Comparison of ENCODE assay signal across 15 cellular contexts in genomic region chr12:63400746-63401145, GRCh38.
A peak's percentile ranks its signal among the peaks of the same experiment; 100 is the strongest.
DNase-seq lines count a peak whose midpoint lies in the region; ATAC-seq and TF ChIP-seq lines count a peak whose summit lies in the region.
"Had no signal": no experiment of that assay in that cellular context is flagged by ENCODE, and none has a peak within 500 bp of the region (broad histone marks: within the 10 kb centered on the region; RNA-seq: fewer than 3 reads in every experiment).

No MANE protein-coding gene starts in this region.

- H3K36me3 ChIP-seq in breast epithelium, result no peaks in the 10 kb centered on the region
- H3K36me3 ChIP-seq in esophagus muscularis mucosa, result no peaks in the 10 kb centered on the region

- POLR2A ChIA-PET in MCF 10A (lab: Yijun Ruan, JAX), result no interaction called here

- no peak overlapping the region for H3K27ac Mint-ChIP-seq in MCF 10A (ENCODE audit: low read depth, unreplicated experiment)
- H3K27ac Mint-ChIP-seq in type B pancreatic cell, result peak overlapping the region; percentile 79
- H3K27ac Mint-ChIP-seq: IgD-negative memory B cell, memory B cell had no signal

- H3K27me3 ChIP-seq in breast epithelium, result no peaks in the 10 kb centered on the region
- no peaks in the 10 kb centered on the region for H3K27me3 ChIP-seq in foreskin keratinocyte
- no peaks in the 10 kb centered on the region for H3K27me3 ChIP-seq in esophagus muscularis mucosa

- H3K4me3 Mint-ChIP-seq in MCF 10A (ENCODE audit: unreplicated experiment), result no peak overlapping the region
- H3K4me3 Mint-ChIP-seq in type B pancreatic cell, result peak overlapping the region; percentile 38
- H3K4me3 Mint-ChIP-seq: IgD-negative memory B cell, memory B cell had no signal

- H3K27me3 Mint-ChIP-seq in MCF 10A (ENCODE audit: insufficient read depth, unreplicated experiment) (peaks cover 55% of the 10 kb centered on the region), type B pancreatic cell (peaks cover 3% of the 10 kb centered on the region)
- H3K27me3 Mint-ChIP-seq: IgD-negative memory B cell had no signal

- H3K9me3 ChIP-seq in breast epithelium (peaks cover 0 to 2% of the 10 kb centered on the region in 2 donors), esophagus muscularis mucosa (peaks cover 0 to under 1% (median 0%) of the 10 kb centered on the region in 4 donors)

- H3K27ac ChIP-seq in breast epithelium (no peak overlapping the region), foreskin keratinocyte (no peak overlapping the region), esophagus muscularis mucosa (replicated peaks in 1 of 4) (no peak overlapping the region)

- H3K9me3 Mint-ChIP-seq in MCF 10A (ENCODE audit: unreplicated experiment) (peaks cover 8% of the 10 kb centered on the region), type B pancreatic cell (peaks cover 10% of the 10 kb centered on the region)

- no peak for TF ChIP-seq EP300 in esophagus muscularis mucosa (IDR thresholded peaks at IDR 0.05)

- no peak overlapping the region for H3K4me3 ChIP-seq in breast epithelium
- H3K4me3 ChIP-seq in esophagus muscularis mucosa, result no peak overlapping the region

- CTCF ChIA-PET in MCF 10A (lab: Yijun Ruan, JAX), result interaction anchor here (0.7 to 1.0 kb wide), 2 partner anchors 12 to 367 kb away, joined by 3 to 4 read pairs; no protein-coding TSS in a partner anchor

- ATAC-seq in foreskin keratinocyte, result peak; percentile 18
- ATAC-seq in HG03378 (IDR thresholded peaks at IDR 0.05; ENCODE audit: unreplicated experiment), result no peak

- BruUV-seq in MCF 10A (replicated peaks; lab: Mats Ljungman, UMichigan), result no TSS peak

- peaks cover 12% of the 10 kb centered on the region for H3K4me1 Mint-ChIP-seq in MCF 10A (ENCODE audit: insufficient read depth, unreplicated experiment)
- H3K4me1 Mint-ChIP-seq in type B pancreatic cell (ENCODE audit: unreplicated experiment), result peaks cover 31% of the 10 kb centered on the region
- H3K4me1 Mint-ChIP-seq: IgD-negative memory B cell, memory B cell had no signal

- WGBS in esophagus muscularis mucosa, result 74% methylated on average over 2 of the region's 2 CpGs

- H3K4me1 ChIP-seq in breast epithelium (no peaks in the 10 kb centered on the region), foreskin keratinocyte (no peaks in the 10 kb centered on the region), esophagus muscularis mucosa (no peaks in the 10 kb centered on the region)

- no peak for TF ChIP-seq CTCF in MCF 10A (IDR thresholded peaks at IDR 0.05; ENCODE audit: unreplicated experiment)
- no peak for TF ChIP-seq CTCF in breast epithelium (IDR thresholded peaks at IDR 0.05)
- no peak for TF ChIP-seq CTCF in foreskin keratinocyte (conservative IDR thresholded peaks at IDR 0.05)
- no peak for TF ChIP-seq CTCF in type B pancreatic cell (conservative IDR thresholded peaks at IDR 0.05)
- TF ChIP-seq CTCF in esophagus muscularis mucosa (IDR thresholded peaks at IDR 0.05), result no peak

- intact Hi-C loops in MCF 10A (cut with micrococcal nuclease), result no loop called here
- intact Hi-C loops in breast epithelium (cut with DNase I; ENCODE audit: low total_unique reads), result no loop called here
- intact Hi-C loops in esophagus muscularis mucosa (cut with DNase I), result no loop called here

- TF ChIP-seq POLR2A in breast epithelium (IDR thresholded peaks at IDR 0.05) (no peak), esophagus muscularis mucosa (IDR thresholded peaks at IDR 0.05; ENCODE audit: low read depth) (no peak)

- DNase-seq in MCF 10A (ENCODE audit: unreplicated experiment) (peak; percentile 94), breast epithelium (ENCODE audit: low spot score in 2 of 2) (no peak), RPMI7951 (ENCODE audit: low read depth) (peak; percentile 54), foreskin keratinocyte (peak; percentile 22 to 64), type B pancreatic cell (ENCODE audit: extremely low spot score, unreplicated experiment) (no peak), esophagus muscularis mucosa (ENCODE audit: extremely low spot score) (no peak), DMS 273 treated with DMSO at 0.1 percent for 48 hours (lab: John Stamatoyannopoulos, UW) (no peak)
- DNase-seq: activated CD4-positive, alpha-beta T cell treated with anti-CD3 and anti-CD28 coated beads for 48 hours; GF-D8; NCI-H446 treated with DMSO at 0.1 percent for 48 hours; posterior cingulate gyrus; substantia nigra had no signal

- H3K36me3 Mint-ChIP-seq in MCF 10A (ENCODE audit: insufficient read depth, unreplicated experiment) (no peaks in the 10 kb centered on the region), type B pancreatic cell (no peaks in the 10 kb centered on the region)
- H3K36me3 Mint-ChIP-seq: IgD-negative memory B cell, memory B cell had no signal

Comparison
In these comparisons a context has a peak if more than half of its experiments do, and no peak if none do; other contexts are left out.
1. DNase-seq: peak in MCF 10A (single experiment), RPMI7951 (single experiment) and foreskin keratinocyte (2 of 2); none in breast epithelium (0 of 2), type B pancreatic cell (single experiment), esophagus muscularis mucosa (single experiment) and DMS 273 treated with DMSO at 0.1 percent for 48 hours (single experiment).